22 cellular contexts compared by ENCODE assay signal in the genomic region with DNA sequence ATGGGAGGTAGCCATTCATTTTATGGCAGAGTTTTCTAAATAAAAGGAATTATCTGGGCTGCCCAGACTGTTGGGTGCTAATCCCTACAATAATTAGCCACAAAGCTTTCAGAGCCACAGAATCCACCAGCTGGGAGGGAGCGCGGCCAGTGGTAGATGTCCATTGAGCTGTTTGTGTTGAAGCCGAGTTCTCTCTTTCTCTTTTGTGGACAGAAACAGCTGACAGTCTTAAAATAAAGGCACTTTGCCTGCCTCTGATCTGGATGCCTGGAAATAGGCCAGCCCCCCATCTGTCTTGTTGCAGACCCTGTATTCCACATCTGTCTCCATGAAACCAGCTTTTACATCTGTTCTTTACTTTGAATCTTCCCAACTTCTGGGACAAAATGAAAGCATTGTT.
A peak's percentile ranks its signal among the peaks of the same experiment; 100 is the strongest.
DNase-seq lines count a peak whose midpoint lies in the region; ATAC-seq and TF ChIP-seq lines count a peak whose summit lies in the region.
"Had no signal": no experiment of that assay in that cellular context is flagged by ENCODE, and none has a peak within 500 bp of the region (broad histone marks: within the 10 kb centered on the region; RNA-seq: fewer than 3 reads in every experiment).

No MANE protein-coding gene starts in this region.

- H3K4me3 Mint-ChIP-seq in nephron = peak overlapping the region in 1 of 3 experiments; percentile 36
- H3K4me3 Mint-ChIP-seq: activated CD8-positive, alpha-beta T cell treated with anti-CD3 and anti-CD28 coated beads for 36 hours; dendritic cell treated with granulocyte-macrophage colony-stimulating factor and Interleukin-4, amounts not matched to agents 40 ng/mL and 50 ng/mL, for 4 days; IgD-negative memory B cell had no signal

- no peaks in the 10 kb centered on the region for H3K27me3 Mint-ChIP-seq in nephron (ENCODE audit: low read depth)
- H3K27me3 Mint-ChIP-seq: activated CD8-positive, alpha-beta T cell treated with anti-CD3 and anti-CD28 coated beads for 36 hours; dendritic cell treated with granulocyte-macrophage colony-stimulating factor and Interleukin-4, amounts not matched to agents 40 ng/mL and 50 ng/mL, for 4 days had no signal

- H3K4me3 ChIP-seq in AG10803 (ENCODE audit: low read length) = no peak overlapping the region
- H3K4me3 ChIP-seq in fibroblast of the aortic adventitia (ENCODE audit: low read depth, low read length) = no peak overlapping the region
- H3K4me3 ChIP-seq: A549, adrenal gland, gastroesophageal sphincter, suprapubic skin had no signal

- no peak for TF ChIP-seq CTCF in AG10803 (conservative IDR thresholded peaks at IDR 0.05; ENCODE audit: low read length)
- no peak for TF ChIP-seq CTCF in fibroblast of the aortic adventitia (IDR thresholded peaks at IDR 0.05; ENCODE audit: insufficient read depth, low read length)
- TF ChIP-seq CTCF in nephron (IDR thresholded peaks at IDR 0.05; ENCODE audit: unreplicated experiment in 3 of 3) = no peak

- DNase-seq in AG10803 (ENCODE audit: low read depth) (peak; percentile 12), NCI-H524 (lab: John Stamatoyannopoulos, UW) (peak; percentile 62 to 85), fibroblast of the aortic adventitia (ENCODE audit: low read depth) (peak; percentile 9), inferior parietal cortex (ENCODE audit: extremely low spot score) (no peak)
- no peak for DNase-seq in effector CD8-positive, alpha-beta T cell (lab: John Stamatoyannopoulos, UW)
- DNase-seq in stimulated activated CD4-positive, alpha-beta T cell treated with anti-CD3 and anti-CD28 coated beads, Interleukin-2, amount 100 ng/mL, for 48 hours = no peak
- DNase-seq: activated CD8-positive, alpha-beta T cell treated with anti-CD3 and anti-CD28 coated beads for 36 hours; adrenal gland; C1 segment of cervical spinal cord; left cardiac atrium; MM.1S; NCI-H226; NK-92 treated with Interleukin-12 subunit alpha and Interleukin-12 subunit beta, amount 100 ng/mL, for 24 hours; RPMI8226; stimulated activated CD4-positive, alpha-beta T cell treated with anti-CD3 and anti-CD28 coated beads, Interleukin-15, amount 100 ng/mL, for 24 hours had no signal

- H3K27ac Mint-ChIP-seq in nephron = peak overlapping the region; percentile 64 to 71 (median 68)
- H3K27ac Mint-ChIP-seq: activated CD8-positive, alpha-beta T cell treated with anti-CD3 and anti-CD28 coated beads for 36 hours; dendritic cell treated with granulocyte-macrophage colony-stimulating factor and Interleukin-4, amounts not matched to agents 40 ng/mL and 50 ng/mL, for 4 days; IgD-negative memory B cell had no signal

- no peaks in the 10 kb centered on the region for H3K36me3 Mint-ChIP-seq in nephron (ENCODE audit: low read depth)

- peaks cover 24% of the 10 kb centered on the region for H3K4me1 Mint-ChIP-seq in nephron

- no peak for ATAC-seq in HG03108 (IDR thresholded peaks at IDR 0.05; ENCODE audit: unreplicated experiment)
- ATAC-seq: A549; activated CD8-positive, alpha-beta T cell treated with anti-CD3 and anti-CD28 coated beads for 36 hours; gastroesophageal sphincter had no signal

- H3K9me3 Mint-ChIP-seq in nephron = no peaks in the 10 kb centered on the region
- H3K9me3 Mint-ChIP-seq: activated CD8-positive, alpha-beta T cell treated with anti-CD3 and anti-CD28 coated beads for 36 hours; dendritic cell treated with granulocyte-macrophage colony-stimulating factor and Interleukin-4, amounts not matched to agents 40 ng/mL and 50 ng/mL, for 4 days; IgD-negative memory B cell had no signal

Comparison
In these comparisons a context has a peak if more than half of its experiments do, and no peak if none do; other contexts are left out.
1. DNase-seq: peak in AG10803 (single experiment), NCI-H524 (2 of 2) and fibroblast of the aortic adventitia (single experiment); none in effector CD8-positive, alpha-beta T cell (single experiment), stimulated activated CD4-positive, alpha-beta T cell treated with anti-CD3 and anti-CD28 coated beads, Interleukin-2, amount 100 ng/mL, for 48 hours (0 of 2) and inferior parietal cortex (single experiment).